ENCODE assay signal across 12 cellular contexts in the genomic region with DNA sequence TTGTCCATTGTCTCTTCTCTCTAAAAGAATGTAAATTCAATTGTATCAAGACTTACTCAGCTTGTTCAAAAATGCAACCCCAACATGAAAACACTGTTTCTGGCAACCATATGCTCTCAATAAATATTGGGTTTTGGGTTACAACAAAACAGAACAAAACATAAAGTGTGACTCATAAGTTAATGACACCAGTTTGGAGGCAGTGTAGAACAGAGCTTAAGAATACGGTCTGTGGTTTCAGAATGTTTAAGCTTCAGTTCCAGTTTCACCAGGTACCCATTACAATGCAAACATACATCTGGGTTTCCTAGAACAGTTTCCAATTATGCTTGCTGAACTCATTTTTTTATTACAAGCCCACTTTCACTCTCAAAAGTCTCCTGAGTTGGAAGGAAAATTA.
A peak's percentile ranks its signal among the peaks of the same experiment; 100 is the strongest.
DNase-seq lines count a peak whose midpoint lies in the region; ATAC-seq and TF ChIP-seq lines count a peak whose summit lies in the region.
"Had no signal": no experiment of that assay in that cellular context is flagged by ENCODE, and none has a peak within 500 bp of the region (broad histone marks: within the 10 kb centered on the region; RNA-seq: fewer than 3 reads in every experiment).

No MANE protein-coding gene starts in this region.

- no peak for TF ChIP-seq EP300 in sigmoid colon (IDR thresholded peaks at IDR 0.05)

- DNase-seq in COLO668 (lab: John Stamatoyannopoulos, UW; ENCODE audit: unreplicated experiment): peak; percentile 26
- peak; percentile 52 for DNase-seq in amniotic epithelial cell (ENCODE audit: low read depth)
- no peak for DNase-seq in 8988T
- no peak for DNase-seq in prostate gland (ENCODE audit: low spot score)
- no peak for DNase-seq in NCI-H510A (lab: John Stamatoyannopoulos, UW)
- no peak for DNase-seq in sigmoid colon
- DNase-seq: activated CD8-positive, alpha-beta memory T cell treated with anti-CD3 and anti-CD28 coated beads, Interleukin-2, amount 10 ng/mL, durations not matched to agents 7 days and 5 days; CD4-positive, CD25-positive, alpha-beta regulatory T cell had no signal

- no peaks in the 10 kb centered on the region for H3K9me3 ChIP-seq in prostate gland
- no peaks in the 10 kb centered on the region for H3K9me3 ChIP-seq in sigmoid colon
- H3K9me3 ChIP-seq: HAP-1 had no signal

- H3K36me3 ChIP-seq in prostate gland (no peaks in the 10 kb centered on the region), sigmoid colon (no peaks in the 10 kb centered on the region)
- H3K36me3 ChIP-seq: HAP-1 had no signal

- H3K4me3 ChIP-seq in prostate gland: no peak overlapping the region
- H3K4me3 ChIP-seq in sigmoid colon: no peak overlapping the region
- H3K4me3 ChIP-seq: HAP-1 had no signal

- WGBS in prostate gland: 24% methylated on average over 1 of the region's 1 CpG
- WGBS in sigmoid colon, 2 donors: 38 to 56% methylated on average over 1 of the region's 1 CpG

- intact Hi-C loops in prostate gland (cut with DNase I) (no loop called here), sigmoid colon (cut with DNase I) (no loop called here)

- no peaks in the 10 kb centered on the region for H3K4me1 ChIP-seq in prostate gland (replicated peaks)
- H3K4me1 ChIP-seq in sigmoid colon: no peaks in the 10 kb centered on the region

- H3K27me3 ChIP-seq in prostate gland (replicated peaks; ENCODE audit: insufficient read depth) (no peaks in the 10 kb centered on the region), sigmoid colon (no peaks in the 10 kb centered on the region)

- ATAC-seq in GM21447 (IDR thresholded peaks at IDR 0.05; ENCODE audit: unreplicated experiment) (peak; percentile 74), HG03432 (IDR thresholded peaks at IDR 0.05; ENCODE audit: unreplicated experiment) (peak; percentile 97)
- ATAC-seq: activated CD8-positive, alpha-beta memory T cell treated with anti-CD3 and anti-CD28 coated beads, Interleukin-2, amount 10 ng/mL, durations not matched to agents 7 days and 5 days; Panc1 had no signal

- TF ChIP-seq POLR2A in prostate gland (IDR thresholded peaks at IDR 0.05) (no peak), sigmoid colon (IDR thresholded peaks at IDR 0.05) (no peak)

- no peak overlapping the region for H3K27ac ChIP-seq in prostate gland
- no peak overlapping the region for H3K27ac ChIP-seq in sigmoid colon

- TF ChIP-seq CTCF in prostate gland (IDR thresholded peaks at IDR 0.05) (no peak), sigmoid colon (IDR thresholded peaks at IDR 0.05) (no peak)

Comparison
In these comparisons a context has a peak if more than half of its experiments do, and no peak if none do; other contexts are left out.
1. DNase-seq: peak in COLO668 (single experiment) and amniotic epithelial cell (single experiment); none in 8988T (single experiment), prostate gland (single experiment), NCI-H510A (single experiment) and sigmoid colon (single experiment).